In the genomic region with DNA sequence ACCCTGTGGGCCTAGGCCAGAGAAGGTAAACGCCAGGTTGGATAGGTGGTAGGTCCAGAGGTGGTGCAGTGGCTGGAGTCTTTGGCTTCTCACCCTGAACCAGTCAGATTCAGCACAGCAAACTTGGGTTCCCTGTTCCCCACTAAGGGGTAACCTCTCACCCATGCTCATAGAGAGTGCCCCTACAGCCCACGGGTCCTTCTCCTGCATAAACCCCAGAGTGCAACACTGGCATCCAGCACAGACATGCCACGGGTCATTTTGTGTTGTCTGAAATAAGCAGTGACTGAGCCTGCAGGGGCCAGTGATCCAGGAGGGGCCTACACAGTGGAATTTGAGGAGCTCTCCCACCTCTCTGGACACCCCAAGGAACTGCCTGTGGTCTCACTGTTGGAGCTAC, we compare ENCODE assay signal across 36 cellular contexts. TPM values are rescaled to one million over a fixed set of nuclear protein-coding genes. Genes with fewer than 3 reads are reported as not detected.
"Had no signal": no experiment of that assay in that cellular context is flagged by ENCODE, and none has a peak within 500 bp of the region (broad histone marks: within the 10 kb centered on the region; RNA-seq: fewer than 3 reads in every experiment).

No MANE protein-coding gene starts in this region.

- H3K4me1 ChIP-seq: breast epithelium, colonic mucosa had no signal

- H3K36me3 Mint-ChIP-seq: activated naive CD4-positive, alpha-beta T cell treated with anti-CD3 and anti-CD28 coated beads, Interleukin-2, amount 10 ng/mL, durations not matched to agents 7 days and 5 days; activated naive CD4-positive, alpha-beta T cell treated with anti-CD3 and anti-CD28 coated beads, Interleukin-2, amount 50 U/mL, for 72 hours; activated naive CD8-positive, alpha-beta T cell treated with anti-CD3 and anti-CD28 coated beads, Interleukin-2, amount 10 ng/mL, durations not matched to agents 7 days and 5 days; brain; WTC11 had no signal

- DNase-seq: activated CD4-positive, alpha-beta memory T cell treated with anti-CD3 and anti-CD28 coated beads, Interleukin-2, amount 10 ng/mL, durations not matched to agents 7 days and 5 days; activated CD4-positive, alpha-beta T cell treated with anti-CD3 and anti-CD28 coated beads for 1 hour; activated CD4-positive, alpha-beta T cell treated with anti-CD3 and anti-CD28 coated beads for 4 hours; activated CD4-positive, alpha-beta T cell treated with anti-CD3 and anti-CD28 coated beads, Interleukin-2, amount 10 ng/mL, durations not matched to agents 7 days and 5 days; activated CD4-positive, alpha-beta T cell treated with anti-CD3 and anti-CD28 coated beads, Interleukin-2, amount 50 U/mL, for 4 hours; activated CD8-positive, alpha-beta memory T cell treated with anti-CD3 and anti-CD28 coated beads, Interleukin-2, amount 50 U/mL, for 48 hours; activated gamma-delta T cell; activated naive CD4-positive, alpha-beta T cell; activated naive CD4-positive, alpha-beta T cell treated with anti-CD3 and anti-CD28 coated beads, Interleukin-2, amount 10 ng/mL, durations not matched to agents 7 days and 5 days; activated naive CD8-positive, alpha-beta T cell treated with anti-CD3 and anti-CD28 coated beads, Interleukin-2, amount 10 ng/mL, durations not matched to agents 7 days and 5 days; activated T-cell treated with anti-CD3 and anti-CD28 coated beads for 4 hours; activated T-cell treated with anti-CD3 and anti-CD28 coated beads, Interleukin-2, amount 50 U/mL, for 4 hours; central memory CD4-positive, alpha-beta T cell; cerebellar nuclear complex; colonic mucosa; effector CD8-positive, alpha-beta T cell; esophagus squamous epithelium; foreskin melanocyte; T-helper 1 cell; T-helper 17 cell had no signal

- H3K4me3 Mint-ChIP-seq: activated CD4-positive, alpha-beta memory T cell treated with anti-CD3 and anti-CD28 coated beads, Interleukin-2, amount 10 ng/mL, durations not matched to agents 7 days and 5 days; activated CD4-positive, alpha-beta T cell treated with anti-CD3 and anti-CD28 coated beads, Interleukin-2, amount 10 ng/mL, durations not matched to agents 7 days and 5 days; activated naive CD4-positive, alpha-beta T cell treated with anti-CD3 and anti-CD28 coated beads, Interleukin-2, amount 10 ng/mL, durations not matched to agents 7 days and 5 days; activated naive CD8-positive, alpha-beta T cell treated with anti-CD3 and anti-CD28 coated beads, Interleukin-2, amount 10 ng/mL, durations not matched to agents 7 days and 5 days; activated T-cell treated with anti-CD3 and anti-CD28 coated beads, Interleukin-2, amount 50 U/mL, for 4 hours; activated T-helper 1 cell treated with anti-CD3 and anti-CD28 coated beads, Interleukin-12 subunit alpha, Interleukin-12 subunit beta, Interleukin-2, Interleukin-4 antibody, amounts not matched to agents 30 ng/mL and 10 ng/mL and 1 ng/mL, durations not matched to agents 14 hours and 24 hours and 36 hours; brain; T-helper 17 cell; T-helper 2 cell treated with Interferon-gamma antibody and Interleukin-4, amounts not matched to agents 5 μg/mL and 100 μg/mL, for 36 hours; WTC11 had no signal

- H3K27me3 ChIP-seq: ascending aorta had no signal

- H3K27ac ChIP-seq: ascending aorta, breast epithelium, cardiac muscle cell, colonic mucosa, epithelial cell of prostate, esophagus squamous epithelium, gastroesophageal sphincter had no signal

- ATAC-seq: activated naive CD4-positive, alpha-beta T cell treated with anti-CD3 and anti-CD28 coated beads, Interleukin-2, amount 50 U/mL, for 72 hours; activated T-cell treated with anti-CD3 and anti-CD28 coated beads, Interleukin-2, amount 50 U/mL, for 4 hours; gastroesophageal sphincter; T-helper 17 cell; WTC11 had no signal

- H3K36me3 ChIP-seq: ascending aorta, breast epithelium, cardiac muscle cell, colonic mucosa, esophagus squamous epithelium, gastroesophageal sphincter had no signal

- H3K4me3 ChIP-seq: ascending aorta, breast epithelium, cardiac muscle cell, colonic mucosa, esophagus squamous epithelium, gastroesophageal sphincter had no signal

- H3K27ac Mint-ChIP-seq: activated CD4-positive, alpha-beta memory T cell treated with anti-CD3 and anti-CD28 coated beads, Interleukin-2, amount 10 ng/mL, durations not matched to agents 7 days and 5 days; activated CD4-positive, alpha-beta T cell treated with anti-CD3 and anti-CD28 coated beads, Interleukin-2, amount 10 ng/mL, durations not matched to agents 7 days and 5 days; activated naive CD4-positive, alpha-beta T cell treated with anti-CD3 and anti-CD28 coated beads, Interleukin-2, amount 10 ng/mL, durations not matched to agents 7 days and 5 days; activated naive CD4-positive, alpha-beta T cell treated with anti-CD3 and anti-CD28 coated beads, Interleukin-2, amount 50 U/mL, for 72 hours; activated naive CD8-positive, alpha-beta T cell treated with anti-CD3 and anti-CD28 coated beads, Interleukin-2, amount 10 ng/mL, durations not matched to agents 7 days and 5 days; activated T-helper 1 cell treated with anti-CD3 and anti-CD28 coated beads, Interleukin-12 subunit alpha, Interleukin-12 subunit beta, Interleukin-2, Interleukin-4 antibody, amounts not matched to agents 30 ng/mL and 10 ng/mL and 1 ng/mL, durations not matched to agents 14 hours and 24 hours and 36 hours; activated T-helper 2 cell treated with anti-CD3 and anti-CD28 coated beads, Interferon-gamma antibody, Interleukin-2, Interleukin-4, amounts not matched to agents 10 μg/mL and 5 μg/mL and 100 μg/mL, durations not matched to agents 14 hours and 24 hours and 36 hours; brain; T-helper 17 cell; T-helper 2 cell treated with Interferon-gamma antibody and Interleukin-4, amounts not matched to agents 5 μg/mL and 100 μg/mL, for 36 hours; WTC11 had no signal

- H3K9me3 Mint-ChIP-seq: activated CD4-positive, alpha-beta memory T cell treated with anti-CD3 and anti-CD28 coated beads, Interleukin-2, amount 10 ng/mL, durations not matched to agents 7 days and 5 days; activated CD4-positive, alpha-beta T cell treated with anti-CD3 and anti-CD28 coated beads, Interleukin-2, amount 10 ng/mL, durations not matched to agents 7 days and 5 days; activated naive CD4-positive, alpha-beta T cell treated with anti-CD3 and anti-CD28 coated beads, Interleukin-2, amount 10 ng/mL, durations not matched to agents 7 days and 5 days; activated naive CD4-positive, alpha-beta T cell treated with anti-CD3 and anti-CD28 coated beads, Interleukin-2, amount 50 U/mL, for 72 hours; activated naive CD8-positive, alpha-beta T cell treated with anti-CD3 and anti-CD28 coated beads, Interleukin-2, amount 10 ng/mL, durations not matched to agents 7 days and 5 days; activated T-cell treated with anti-CD3 and anti-CD28 coated beads, Interleukin-2, amount 50 U/mL, for 4 hours; activated T-helper 1 cell treated with anti-CD3 and anti-CD28 coated beads, Interleukin-12 subunit alpha, Interleukin-12 subunit beta, Interleukin-2, Interleukin-4 antibody, amounts not matched to agents 30 ng/mL and 10 ng/mL and 1 ng/mL, durations not matched to agents 14 hours and 24 hours and 36 hours; activated T-helper 2 cell treated with anti-CD3 and anti-CD28 coated beads, Interferon-gamma antibody, Interleukin-2, Interleukin-4, amounts not matched to agents 10 μg/mL and 5 μg/mL and 100 μg/mL, durations not matched to agents 14 hours and 24 hours and 36 hours; T-helper 2 cell treated with Interferon-gamma antibody and Interleukin-4, amounts not matched to agents 5 μg/mL and 100 μg/mL, for 36 hours; WTC11 had no signal

- H3K9me3 ChIP-seq: ascending aorta, breast epithelium, colonic mucosa, esophagus squamous epithelium, gastroesophageal sphincter had no signal

RNA-seq across cellular contexts. Expression of gene VAX2, which starts 5.1 kb away (rescaled TPM):
- total RNA-seq: activated CD4-positive, alpha-beta memory T cell treated with anti-CD3 and anti-CD28 coated beads, Interleukin-2, amount 10 ng/mL, durations not matched to agents 7 days and 5 days; activated CD4-positive, alpha-beta T cell treated with anti-CD3 and anti-CD28 coated beads, Interleukin-2, amount 10 ng/mL, durations not matched to agents 7 days and 5 days; activated naive CD8-positive, alpha-beta T cell treated with anti-CD3 and anti-CD28 coated beads, Interleukin-2, amount 10 ng/mL, durations not matched to agents 7 days and 5 days; activated T-helper 1 cell treated with anti-CD3 and anti-CD28 coated beads, Interleukin-12 subunit alpha, Interleukin-12 subunit beta, Interleukin-2, Interleukin-4 antibody, amounts not matched to agents 30 ng/mL and 10 ng/mL and 1 ng/mL, durations not matched to agents 14 hours and 24 hours and 36 hours; activated T-helper 2 cell treated with anti-CD3 and anti-CD28 coated beads, Interferon-gamma antibody, Interleukin-2, Interleukin-4, amounts not matched to agents 10 μg/mL and 5 μg/mL and 100 μg/mL, durations not matched to agents 14 hours and 24 hours and 36 hours; cardiac muscle cell; colonic mucosa; dermis microvascular lymphatic vessel endothelial cell; endothelial cell of umbilical vein; T-helper 17 cell; WTC11 had no signal
- polyA plus RNA-seq: cardiac muscle cell had no signal

RNA-seq across cellular contexts. Expression of gene ATP6V1B1, which starts 40.5 kb away (rescaled TPM):
- total RNA-seq: activated CD4-positive, alpha-beta memory T cell treated with anti-CD3 and anti-CD28 coated beads, Interleukin-2, amount 10 ng/mL, durations not matched to agents 7 days and 5 days; activated CD4-positive, alpha-beta T cell treated with anti-CD3 and anti-CD28 coated beads, Interleukin-2, amount 10 ng/mL, durations not matched to agents 7 days and 5 days; activated naive CD8-positive, alpha-beta T cell treated with anti-CD3 and anti-CD28 coated beads, Interleukin-2, amount 10 ng/mL, durations not matched to agents 7 days and 5 days; activated T-cell treated with anti-CD3 and anti-CD28 coated beads, Interleukin-2, amount 50 U/mL, for 4 hours; activated T-helper 1 cell treated with anti-CD3 and anti-CD28 coated beads, Interleukin-12 subunit alpha, Interleukin-12 subunit beta, Interleukin-2, Interleukin-4 antibody, amounts not matched to agents 30 ng/mL and 10 ng/mL and 1 ng/mL, durations not matched to agents 14 hours and 24 hours and 36 hours; activated T-helper 2 cell treated with anti-CD3 and anti-CD28 coated beads, Interferon-gamma antibody, Interleukin-2, Interleukin-4, amounts not matched to agents 10 μg/mL and 5 μg/mL and 100 μg/mL, durations not matched to agents 14 hours and 24 hours and 36 hours; ascending aorta; colonic mucosa; dermis microvascular lymphatic vessel endothelial cell; fibroblast of villous mesenchyme; glomerular endothelial cell; T-helper 17 cell; WTC11 had no signal
- polyA plus RNA-seq: cardiac muscle cell, endothelial cell of umbilical vein had no signal

RNA-seq across cellular contexts. Expression of gene CD207, which starts 59.6 kb away (rescaled TPM):
- total RNA-seq: activated CD4-positive, alpha-beta memory T cell treated with anti-CD3 and anti-CD28 coated beads, Interleukin-2, amount 10 ng/mL, durations not matched to agents 7 days and 5 days; activated CD4-positive, alpha-beta T cell treated with anti-CD3 and anti-CD28 coated beads, Interleukin-2, amount 10 ng/mL, durations not matched to agents 7 days and 5 days; activated naive CD4-positive, alpha-beta T cell treated with anti-CD3 and anti-CD28 coated beads, Interleukin-2, amount 50 U/mL, for 72 hours; activated naive CD8-positive, alpha-beta T cell treated with anti-CD3 and anti-CD28 coated beads, Interleukin-2, amount 10 ng/mL, durations not matched to agents 7 days and 5 days; activated T-cell treated with anti-CD3 and anti-CD28 coated beads, Interleukin-2, amount 50 U/mL, for 4 hours; activated T-helper 1 cell treated with anti-CD3 and anti-CD28 coated beads, Interleukin-12 subunit alpha, Interleukin-12 subunit beta, Interleukin-2, Interleukin-4 antibody, amounts not matched to agents 30 ng/mL and 10 ng/mL and 1 ng/mL, durations not matched to agents 14 hours and 24 hours and 36 hours; activated T-helper 2 cell treated with anti-CD3 and anti-CD28 coated beads, Interferon-gamma antibody, Interleukin-2, Interleukin-4, amounts not matched to agents 10 μg/mL and 5 μg/mL and 100 μg/mL, durations not matched to agents 14 hours and 24 hours and 36 hours; ascending aorta; cardiac muscle cell; endothelial cell of umbilical vein; fibroblast of lung; fibroblast of villous mesenchyme; glomerular endothelial cell; WTC11 had no signal
- polyA plus RNA-seq: cardiac muscle cell, endothelial cell of umbilical vein had no signal
